Comparison of ENCODE assay signal across 19 cellular contexts in genomic region chrX:150012647-150013046, GRCh38.
A peak's percentile ranks its signal among the peaks of the same experiment; 100 is the strongest.
DNase-seq lines count a peak whose midpoint lies in the region; ATAC-seq and TF ChIP-seq lines count a peak whose summit lies in the region.
"Had no signal": no experiment of that assay in that cellular context is flagged by ENCODE, and none has a peak within 500 bp of the region (broad histone marks: within the 10 kb centered on the region; RNA-seq: fewer than 3 reads in every experiment).

No MANE protein-coding gene starts in this region.

- H3K4me1 Mint-ChIP-seq in chondrocyte (ENCODE audit: low read depth), result peaks cover 15% of the 10 kb centered on the region

- no peaks in the 10 kb centered on the region for H3K27me3 Mint-ChIP-seq in chondrocyte (ENCODE audit: low read depth)

- H3K4me2 ChIP-seq in GM23248 (ENCODE audit: unreplicated experiment), result no peak overlapping the region

- H3K36me3 ChIP-seq in GM23248 (ENCODE audit: low read depth) (no peaks in the 10 kb centered on the region), psoas muscle (ENCODE audit: insufficient read depth in 1 of 2, low read depth in 1 of 2) (no peaks in the 10 kb centered on the region)
- H3K36me3 ChIP-seq: SJCRH30 had no signal

- peak; percentile 47 for DNase-seq in AG10803 (ENCODE audit: low read depth)
- DNase-seq in GM23248, result peak; percentile 20
- DNase-seq in chondrocyte (ENCODE audit: low spot score), result no peak
- peak; percentile 32 for DNase-seq in foreskin melanocyte
- no peak for DNase-seq in psoas muscle
- DNase-seq in NCI-H524 (lab: John Stamatoyannopoulos, UW), result no peak
- DNase-seq: ACHN, DMS53, EL, GF-D8, KG1, NCI-H1092, NCI-H1436 treated with DMSO at 0.1 percent for 48 hours, NCI-H1930, NCI-H510A, NCI-H774, SJCRH30 had no signal

- H3K27me3 ChIP-seq in GM23248 (replicated peaks; ENCODE audit: insufficient read depth), result no peaks in the 10 kb centered on the region
- H3K27me3 ChIP-seq in psoas muscle (ENCODE audit: insufficient read depth in 3 of 3, low read length in 2 of 3), result no peaks in the 10 kb centered on the region
- H3K27me3 ChIP-seq: SJCRH30 had no signal

- H3K9me3 ChIP-seq in GM23248 (ENCODE audit: low read depth) (no peaks in the 10 kb centered on the region), psoas muscle (no peaks in the 10 kb centered on the region)
- H3K9me3 ChIP-seq: SJCRH30 had no signal

- WGBS in GM23248 (ENCODE audit: low coverage in 1 of 2, low lambda C conversion rate in 2 of 2, missing lambda C conversion rate in 2 of 2), 2 experiments, result 9 to 20% methylated on average over 1 of the region's 1 CpG
- WGBS in psoas muscle, 3 donors, result 64 to 89% (median 67%) methylated on average over 1 of the region's 1 CpG

- H3K9me2 ChIP-seq in GM23248 (ENCODE audit: insufficient read depth), result no peaks in the 10 kb centered on the region

- no peak overlapping the region for H3K4me3 ChIP-seq in AG10803 (ENCODE audit: low read length)
- no peak overlapping the region for H3K4me3 ChIP-seq in GM23248
- H3K4me3 ChIP-seq in psoas muscle, result no peak overlapping the region
- H3K4me3 ChIP-seq: SJCRH30 had no signal

- H3K9me3 Mint-ChIP-seq in chondrocyte (ENCODE audit: low read depth), result peaks cover 2% of the 10 kb centered on the region

- H3F3A ChIP-seq in GM23248 (ENCODE audit: insufficient read depth), result no peaks in the 10 kb centered on the region

- intact Hi-C loops in psoas muscle (cut with DNase I), result no loop called here

- no peaks in the 10 kb centered on the region for H4K20me1 ChIP-seq in GM23248 (ENCODE audit: insufficient read depth)

- ATAC-seq in psoas muscle (no peak), HG03520 (IDR thresholded peaks at IDR 0.05; ENCODE audit: unreplicated experiment) (no peak)
- ATAC-seq: Panc1 had no signal

- H3K4me1 ChIP-seq in GM23248 (ENCODE audit: insufficient read depth) (peaks cover 4% of the 10 kb centered on the region; the same call in 1 of the 2 replicates), psoas muscle (no peaks in the 10 kb centered on the region)
- H3K4me1 ChIP-seq: SJCRH30 had no signal

- H3K4me3 Mint-ChIP-seq in chondrocyte (ENCODE audit: unreplicated experiment), result no peak overlapping the region

- H3K27ac Mint-ChIP-seq in chondrocyte (ENCODE audit: unreplicated experiment), result peak overlapping the region; percentile 42

- no peak overlapping the region for H2AFZ ChIP-seq in GM23248

- H3K36me3 Mint-ChIP-seq in chondrocyte (ENCODE audit: low read depth), result no peaks in the 10 kb centered on the region

- in situ Hi-C loops in GM23248 (cut with MboI), result no loop called here

- TF ChIP-seq CTCF in AG10803 (conservative IDR thresholded peaks at IDR 0.05; ENCODE audit: low read length), result no peak
- TF ChIP-seq CTCF in chondrocyte (IDR thresholded peaks at IDR 0.05), result no peak
- no peak for TF ChIP-seq CTCF in psoas muscle (IDR thresholded peaks at IDR 0.05)

- H3K9ac ChIP-seq in GM23248, result no peak overlapping the region

- H3K27ac ChIP-seq in GM23248 (no peak overlapping the region), psoas muscle (no peak overlapping the region)
- H3K27ac ChIP-seq: SJCRH30 had no signal

- no peaks in the 10 kb centered on the region for H3K79me2 ChIP-seq in GM23248 (ENCODE audit: insufficient read depth)

Comparison
In these comparisons a context has a peak if more than half of its experiments do, and no peak if none do; other contexts are left out.
1. DNase-seq: peak in AG10803 (single experiment), GM23248 (single experiment) and foreskin melanocyte (single experiment); none in chondrocyte (single experiment), psoas muscle (0 of 2) and NCI-H524 (0 of 2).